ENCODE assay signal across 1 cellular context in genomic region chr3:179734497-179735281, GRCh38.
TF ChIP-seq lines count a peak whose summit lies in the region.

No MANE protein-coding gene starts in this region.

TF ChIP-seq in HepG2, 621 proteins besides CTCF, POLR2A, EP300 and RAD21 (continued from another document and continues in another):
- TF ChIP-seq, protein P1, sequence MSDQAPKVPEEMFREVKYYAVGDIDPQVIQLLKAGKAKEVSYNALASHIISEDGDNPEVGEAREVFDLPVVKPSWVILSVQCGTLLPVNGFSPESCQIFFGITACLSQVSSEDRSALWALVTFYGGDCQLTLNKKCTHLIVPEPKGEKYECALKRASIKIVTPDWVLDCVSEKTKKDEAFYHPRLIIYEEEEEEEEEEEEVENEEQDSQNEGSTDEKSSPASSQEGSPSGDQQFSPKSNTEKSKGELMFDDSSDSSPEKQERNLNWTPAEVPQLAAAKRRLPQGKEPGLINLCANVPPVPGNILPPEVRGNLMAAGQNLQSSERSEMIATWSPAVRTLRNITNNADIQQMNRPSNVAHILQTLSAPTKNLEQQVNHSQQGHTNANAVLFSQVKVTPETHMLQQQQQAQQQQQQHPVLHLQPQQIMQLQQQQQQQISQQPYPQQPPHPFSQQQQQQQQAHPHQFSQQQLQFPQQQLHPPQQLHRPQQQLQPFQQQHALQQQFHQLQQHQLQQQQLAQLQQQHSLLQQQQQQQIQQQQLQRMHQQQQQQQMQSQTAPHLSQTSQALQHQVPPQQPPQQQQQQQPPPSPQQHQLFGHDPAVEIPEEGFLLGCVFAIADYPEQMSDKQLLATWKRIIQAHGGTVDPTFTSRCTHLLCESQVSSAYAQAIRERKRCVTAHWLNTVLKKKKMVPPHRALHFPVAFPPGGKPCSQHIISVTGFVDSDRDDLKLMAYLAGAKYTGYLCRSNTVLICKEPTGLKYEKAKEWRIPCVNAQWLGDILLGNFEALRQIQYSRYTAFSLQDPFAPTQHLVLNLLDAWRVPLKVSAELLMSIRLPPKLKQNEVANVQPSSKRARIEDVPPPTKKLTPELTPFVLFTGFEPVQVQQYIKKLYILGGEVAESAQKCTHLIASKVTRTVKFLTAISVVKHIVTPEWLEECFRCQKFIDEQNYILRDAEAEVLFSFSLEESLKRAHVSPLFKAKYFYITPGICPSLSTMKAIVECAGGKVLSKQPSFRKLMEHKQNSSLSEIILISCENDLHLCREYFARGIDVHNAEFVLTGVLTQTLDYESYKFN (CRISPR knock-in tag; conservative IDR thresholded peaks at IDR 0.05), result peak; percentile 94
- TF ChIP-seq TMF1 (CRISPR knock-in tag; IDR thresholded peaks at IDR 0.05; ENCODE audit: low read depth), result no peak
- TF ChIP-seq CAMTA2 (CRISPR knock-in tag; IDR thresholded peaks at IDR 0.05; ENCODE audit: borderline replicate concordance), result no peak
- no peak for TF ChIP-seq ZNF451 (CRISPR knock-in tag; IDR thresholded peaks at IDR 0.05)
- no peak for TF ChIP-seq ZBTB42 (CRISPR knock-in tag; IDR thresholded peaks at IDR 0.05)
- no peak for TF ChIP-seq GTF2F1 (IDR thresholded peaks at IDR 0.05; ENCODE audit: low read length)
- TF ChIP-seq ATF4 (CRISPR knock-in tag; IDR thresholded peaks at IDR 0.05), result no peak
- TF ChIP-seq TGIF2 (CRISPR knock-in tag; IDR thresholded peaks at IDR 0.05), result no peak
- no peak for TF ChIP-seq PAX8 (CRISPR knock-in tag; IDR thresholded peaks at IDR 0.05; ENCODE audit: borderline replicate concordance)
- no peak for TF ChIP-seq ZNF713 (CRISPR knock-in tag; IDR thresholded peaks at IDR 0.05)
- TF ChIP-seq EEA1 (CRISPR knock-in tag; IDR thresholded peaks at IDR 0.05; ENCODE audit: borderline replicate concordance), result no peak
- TF ChIP-seq HDAC2 (CRISPR knock-in tag; IDR thresholded peaks at IDR 0.05), result peak; percentile 64
- TF ChIP-seq MAFF (IDR thresholded peaks at IDR 0.05; ENCODE audit: low read depth, low read length), result no peak
- no peak for TF ChIP-seq RAD51 (IDR thresholded peaks at IDR 0.05; ENCODE audit: borderline replicate concordance)
- no peak for TF ChIP-seq ATF7 (IDR thresholded peaks at IDR 0.05)
- no peak for TF ChIP-seq ATF7 (CRISPR knock-in tag; IDR thresholded peaks at IDR 0.05)
- no peak for TF ChIP-seq THAP11 (CRISPR knock-in tag; IDR thresholded peaks at IDR 0.05)
- TF ChIP-seq SP4 (CRISPR knock-in tag; IDR thresholded peaks at IDR 0.05), result no peak
- TF ChIP-seq STAT5B (CRISPR knock-in tag; IDR thresholded peaks at IDR 0.05), result no peak
- no peak for TF ChIP-seq SP140L (CRISPR knock-in tag; IDR thresholded peaks at IDR 0.05; ENCODE audit: borderline replicate concordance)
- TF ChIP-seq PCBP1 (IDR thresholded peaks at IDR 0.05; ENCODE audit: borderline replicate concordance, low read depth, low read length), result no peak
- TF ChIP-seq BHLHE40 (IDR thresholded peaks at IDR 0.05; ENCODE audit: low read length), result no peak
- no peak for TF ChIP-seq NFYB (CRISPR knock-in tag; IDR thresholded peaks at IDR 0.05)
- no peak for TF ChIP-seq YY1 (IDR thresholded peaks at IDR 0.05; ENCODE audit: insufficient read depth, insufficient replicate concordance, low read depth, low read length)
- no peak for TF ChIP-seq SRSF9 (IDR thresholded peaks at IDR 0.05; ENCODE audit: borderline replicate concordance, insufficient read depth, low read depth, low read length, poor library complexity, severe bottlenecking)
- no peak for TF ChIP-seq ZBTB1 (CRISPR knock-in tag; IDR thresholded peaks at IDR 0.05; ENCODE audit: borderline replicate concordance)
- no peak for TF ChIP-seq RBM22 (optimal IDR thresholded peaks at IDR 0.05; ENCODE audit: low read length)
- TF ChIP-seq, protein P2, sequence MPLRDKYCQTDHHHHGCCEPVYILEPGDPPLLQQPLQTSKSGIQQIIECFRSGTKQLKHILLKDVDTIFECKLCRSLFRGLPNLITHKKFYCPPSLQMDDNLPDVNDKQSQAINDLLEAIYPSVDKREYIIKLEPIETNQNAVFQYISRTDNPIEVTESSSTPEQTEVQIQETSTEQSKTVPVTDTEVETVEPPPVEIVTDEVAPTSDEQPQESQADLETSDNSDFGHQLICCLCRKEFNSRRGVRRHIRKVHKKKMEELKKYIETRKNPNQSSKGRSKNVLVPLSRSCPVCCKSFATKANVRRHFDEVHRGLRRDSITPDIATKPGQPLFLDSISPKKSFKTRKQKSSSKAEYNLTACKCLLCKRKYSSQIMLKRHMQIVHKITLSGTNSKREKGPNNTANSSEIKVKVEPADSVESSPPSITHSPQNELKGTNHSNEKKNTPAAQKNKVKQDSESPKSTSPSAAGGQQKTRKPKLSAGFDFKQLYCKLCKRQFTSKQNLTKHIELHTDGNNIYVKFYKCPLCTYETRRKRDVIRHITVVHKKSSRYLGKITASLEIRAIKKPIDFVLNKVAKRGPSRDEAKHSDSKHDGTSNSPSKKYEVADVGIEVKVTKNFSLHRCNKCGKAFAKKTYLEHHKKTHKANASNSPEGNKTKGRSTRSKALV (CRISPR knock-in tag; IDR thresholded peaks at IDR 0.05), result no peak
- TF ChIP-seq, protein P3, sequence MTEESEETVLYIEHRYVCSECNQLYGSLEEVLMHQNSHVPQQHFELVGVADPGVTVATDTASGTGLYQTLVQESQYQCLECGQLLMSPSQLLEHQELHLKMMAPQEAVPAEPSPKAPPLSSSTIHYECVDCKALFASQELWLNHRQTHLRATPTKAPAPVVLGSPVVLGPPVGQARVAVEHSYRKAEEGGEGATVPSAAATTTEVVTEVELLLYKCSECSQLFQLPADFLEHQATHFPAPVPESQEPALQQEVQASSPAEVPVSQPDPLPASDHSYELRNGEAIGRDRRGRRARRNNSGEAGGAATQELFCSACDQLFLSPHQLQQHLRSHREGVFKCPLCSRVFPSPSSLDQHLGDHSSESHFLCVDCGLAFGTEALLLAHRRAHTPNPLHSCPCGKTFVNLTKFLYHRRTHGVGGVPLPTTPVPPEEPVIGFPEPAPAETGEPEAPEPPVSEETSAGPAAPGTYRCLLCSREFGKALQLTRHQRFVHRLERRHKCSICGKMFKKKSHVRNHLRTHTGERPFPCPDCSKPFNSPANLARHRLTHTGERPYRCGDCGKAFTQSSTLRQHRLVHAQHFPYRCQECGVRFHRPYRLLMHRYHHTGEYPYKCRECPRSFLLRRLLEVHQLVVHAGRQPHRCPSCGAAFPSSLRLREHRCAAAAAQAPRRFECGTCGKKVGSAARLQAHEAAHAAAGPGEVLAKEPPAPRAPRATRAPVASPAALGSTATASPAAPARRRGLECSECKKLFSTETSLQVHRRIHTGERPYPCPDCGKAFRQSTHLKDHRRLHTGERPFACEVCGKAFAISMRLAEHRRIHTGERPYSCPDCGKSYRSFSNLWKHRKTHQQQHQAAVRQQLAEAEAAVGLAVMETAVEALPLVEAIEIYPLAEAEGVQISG (CRISPR knock-in tag; IDR thresholded peaks at IDR 0.05), result no peak
- TF ChIP-seq MZF1 (CRISPR knock-in tag; IDR thresholded peaks at IDR 0.05; ENCODE audit: borderline replicate concordance), result no peak
- TF ChIP-seq ZNF34 (CRISPR knock-in tag; IDR thresholded peaks at IDR 0.05; ENCODE audit: borderline replicate concordance), result no peak
- TF ChIP-seq ZNF510 (CRISPR knock-in tag; IDR thresholded peaks at IDR 0.05; ENCODE audit: low read depth), result 0 out of 2 replicates have a peak, but pooled peaks have one; percentile 31
- TF ChIP-seq ZFP36 (IDR thresholded peaks at IDR 0.05; ENCODE audit: borderline replicate concordance, low read depth, low read length, partially characterized antibody), result no peak
- TF ChIP-seq HMG20A (CRISPR knock-in tag; IDR thresholded peaks at IDR 0.05; ENCODE audit: borderline replicate concordance), result peak; percentile 86; the same call in 1 of the 2 replicates
- TF ChIP-seq HDAC1 (CRISPR knock-in tag; IDR thresholded peaks at IDR 0.05), result no peak; the same call in 1 of the 2 replicates
- no peak for TF ChIP-seq ZNF224 (CRISPR knock-in tag; IDR thresholded peaks at IDR 0.05)
- TF ChIP-seq, protein P4, sequence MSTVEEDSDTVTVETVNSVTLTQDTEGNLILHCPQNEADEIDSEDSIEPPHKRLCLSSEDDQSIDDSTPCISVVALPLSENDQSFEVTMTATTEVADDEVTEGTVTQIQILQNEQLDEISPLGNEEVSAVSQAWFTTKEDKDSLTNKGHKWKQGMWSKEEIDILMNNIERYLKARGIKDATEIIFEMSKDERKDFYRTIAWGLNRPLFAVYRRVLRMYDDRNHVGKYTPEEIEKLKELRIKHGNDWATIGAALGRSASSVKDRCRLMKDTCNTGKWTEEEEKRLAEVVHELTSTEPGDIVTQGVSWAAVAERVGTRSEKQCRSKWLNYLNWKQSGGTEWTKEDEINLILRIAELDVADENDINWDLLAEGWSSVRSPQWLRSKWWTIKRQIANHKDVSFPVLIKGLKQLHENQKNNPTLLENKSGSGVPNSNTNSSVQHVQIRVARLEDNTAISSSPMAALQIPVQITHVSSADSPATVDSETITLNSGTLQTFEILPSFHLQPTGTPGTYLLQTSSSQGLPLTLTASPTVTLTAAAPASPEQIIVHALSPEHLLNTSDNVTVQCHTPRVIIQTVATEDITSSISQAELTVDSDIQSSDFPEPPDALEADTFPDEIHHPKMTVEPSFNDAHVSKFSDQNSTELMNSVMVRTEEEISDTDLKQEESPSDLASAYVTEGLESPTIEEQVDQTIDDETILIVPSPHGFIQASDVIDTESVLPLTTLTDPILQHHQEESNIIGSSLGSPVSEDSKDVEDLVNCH (CRISPR knock-in tag; IDR thresholded peaks at IDR 0.05), result no peak
- no peak for TF ChIP-seq IRF1 (CRISPR knock-in tag; IDR thresholded peaks at IDR 0.05; ENCODE audit: low read depth)
- no peak for TF ChIP-seq ARNT2 (CRISPR knock-in tag; IDR thresholded peaks at IDR 0.05; ENCODE audit: low read depth)
- TF ChIP-seq ZSCAN25 (CRISPR knock-in tag; IDR thresholded peaks at IDR 0.05), result no peak
- no peak for TF ChIP-seq SNRNP70 (IDR thresholded peaks at IDR 0.05; ENCODE audit: low read depth, low read length)
- no peak for TF ChIP-seq ZKSCAN1 (IDR thresholded peaks at IDR 0.05; ENCODE audit: low read length)
- no peak for TF ChIP-seq ZNF605 (CRISPR knock-in tag; IDR thresholded peaks at IDR 0.05)
- no peak for TF ChIP-seq ZSCAN22 (CRISPR knock-in tag; IDR thresholded peaks at IDR 0.05)
- no peak for TF ChIP-seq CBX2 (IDR thresholded peaks at IDR 0.05; ENCODE audit: low read depth, low read length)
- no peak for TF ChIP-seq CBX2 (CRISPR knock-in tag; IDR thresholded peaks at IDR 0.05; ENCODE audit: low read depth)
- TF ChIP-seq ZSCAN21 (CRISPR knock-in tag; IDR thresholded peaks at IDR 0.05; ENCODE audit: borderline replicate concordance), result no peak
- peak; percentile 92 for TF ChIP-seq RARA (CRISPR knock-in tag; IDR thresholded peaks at IDR 0.05)
- TF ChIP-seq NFAT5 (CRISPR knock-in tag; IDR thresholded peaks at IDR 0.05), result no peak
- no peak for TF ChIP-seq SALL2 (CRISPR knock-in tag; IDR thresholded peaks at IDR 0.05)
- no peak for TF ChIP-seq BORCS8-MEF2B (CRISPR knock-in tag; IDR thresholded peaks at IDR 0.05)
- no peak for TF ChIP-seq ATF7-NPFF (CRISPR knock-in tag; IDR thresholded peaks at IDR 0.05; ENCODE audit: low read depth)
- 0 out of 2 replicates have a peak, but pooled peaks have one; percentile 38 for TF ChIP-seq ZNF205 (CRISPR knock-in tag; IDR thresholded peaks at IDR 0.05)
- TF ChIP-seq TFDP2 (CRISPR knock-in tag; IDR thresholded peaks at IDR 0.05), result no peak
